ENCODE assay signal across 28 cellular contexts in genomic region chr3:54846085-54846484, GRCh38.
"Had no signal": no experiment of that assay in that cellular context is flagged by ENCODE, and none has a peak within 500 bp of the region (broad histone marks: within the 10 kb centered on the region; RNA-seq: fewer than 3 reads in every experiment).

No MANE protein-coding gene starts in this region.

- H3K9me3 Mint-ChIP-seq: activated CD4-positive, alpha-beta memory T cell treated with anti-CD3 and anti-CD28 coated beads for 36 hours; activated CD4-positive, alpha-beta T cell treated with anti-CD3 and anti-CD28 coated beads, Interleukin-2, amount 10 ng/mL, durations not matched to agents 24 days and 14 days; activated T-helper 1 cell treated with anti-CD3 and anti-CD28 coated beads, Interleukin-12 subunit alpha, Interleukin-12 subunit beta, Interleukin-2, Interleukin-4 antibody, amounts not matched to agents 30 ng/mL and 10 ng/mL and 1 ng/mL, durations not matched to agents 14 hours and 24 hours and 36 hours; nephron; stimulated activated naive CD8-positive, alpha-beta T cell treated with anti-CD3 and anti-CD28 coated beads, Interleukin-15, Interleukin-2, amounts not matched to agents 100 ng/mL and 50 ng/mL, for 24 hours had no signal

- H3K27ac ChIP-seq: brain microvascular endothelial cell, coronary artery, dorsolateral prefrontal cortex, left lung, neutrophil, thoracic aorta had no signal

- ATAC-seq: left lung; mucosa of descending colon; sciatic nerve; stimulated activated effector memory CD8-positive, alpha-beta T cell treated with anti-CD3 and anti-CD28 coated beads, Interleukin-12 subunit alpha, Interleukin-12 subunit beta, amount 100 ng/mL, for 72 hours had no signal

- H3K27ac Mint-ChIP-seq: activated CD4-positive, alpha-beta memory T cell treated with anti-CD3 and anti-CD28 coated beads for 36 hours; activated CD4-positive, alpha-beta T cell treated with anti-CD3 and anti-CD28 coated beads, Interleukin-2, amount 10 ng/mL, durations not matched to agents 24 days and 14 days; activated T-helper 1 cell treated with anti-CD3 and anti-CD28 coated beads, Interleukin-12 subunit alpha, Interleukin-12 subunit beta, Interleukin-2, Interleukin-4 antibody, amounts not matched to agents 30 ng/mL and 10 ng/mL and 1 ng/mL, durations not matched to agents 14 hours and 24 hours and 36 hours; progenitor cell of endocrine pancreas; stimulated activated effector memory CD8-positive, alpha-beta T cell treated with anti-CD3 and anti-CD28 coated beads, Interleukin-12 subunit alpha, Interleukin-12 subunit beta, amount 100 ng/mL, for 72 hours; stimulated activated naive CD8-positive, alpha-beta T cell treated with anti-CD3 and anti-CD28 coated beads, Interleukin-15, Interleukin-2, amounts not matched to agents 100 ng/mL and 50 ng/mL, for 24 hours had no signal

- H3K36me3 ChIP-seq: brain microvascular endothelial cell, left lung, neutrophil, thoracic aorta had no signal

- H3K4me3 ChIP-seq: coronary artery, dorsolateral prefrontal cortex, left lung, lung, mucosa of descending colon, thoracic aorta had no signal

- H3K4me1 ChIP-seq: left lung had no signal

- H3K36me3 Mint-ChIP-seq: activated CD4-positive, alpha-beta memory T cell treated with anti-CD3 and anti-CD28 coated beads for 36 hours; stimulated activated effector memory CD8-positive, alpha-beta T cell treated with anti-CD3 and anti-CD28 coated beads, Interleukin-12 subunit alpha, Interleukin-12 subunit beta, amount 100 ng/mL, for 72 hours had no signal

- H3K27me3 ChIP-seq: brain microvascular endothelial cell, dorsolateral prefrontal cortex, left lung, neutrophil had no signal

- H3K9me3 ChIP-seq: left lung, mucosa of descending colon, neutrophil, thoracic aorta had no signal

- H3K27me3 Mint-ChIP-seq: activated CD4-positive, alpha-beta T cell treated with anti-CD3 and anti-CD28 coated beads, Interleukin-2, amount 10 ng/mL, durations not matched to agents 24 days and 14 days had no signal

- H3K4me3 Mint-ChIP-seq: activated CD4-positive, alpha-beta memory T cell treated with anti-CD3 and anti-CD28 coated beads for 36 hours; activated CD4-positive, alpha-beta T cell treated with anti-CD3 and anti-CD28 coated beads, Interleukin-2, amount 10 ng/mL, durations not matched to agents 24 days and 14 days; activated T-helper 1 cell treated with anti-CD3 and anti-CD28 coated beads, Interleukin-12 subunit alpha, Interleukin-12 subunit beta, Interleukin-2, Interleukin-4 antibody, amounts not matched to agents 30 ng/mL and 10 ng/mL and 1 ng/mL, durations not matched to agents 14 hours and 24 hours and 36 hours; nephron; stimulated activated effector memory CD8-positive, alpha-beta T cell treated with anti-CD3 and anti-CD28 coated beads, Interleukin-12 subunit alpha, Interleukin-12 subunit beta, amount 100 ng/mL, for 72 hours; stimulated activated naive CD8-positive, alpha-beta T cell treated with anti-CD3 and anti-CD28 coated beads, Interleukin-15, Interleukin-2, amounts not matched to agents 100 ng/mL and 50 ng/mL, for 24 hours had no signal

- DNase-seq: activated CD4-positive, alpha-beta memory T cell treated with anti-CD3 and anti-CD28 coated beads for 36 hours; activated CD4-positive, alpha-beta T cell treated with anti-CD3 and anti-CD28 coated beads, Interleukin-2, amount 10 ng/mL, durations not matched to agents 24 days and 14 days; activated CD4-positive, CD25-positive, alpha-beta regulatory T cell treated with anti-CD3 and anti-CD28 coated beads, Interleukin-2, amount 50 U/mL, for 72 hours; activated CD8-positive, alpha-beta memory T cell treated with anti-CD3 and anti-CD28 coated beads, Interleukin-2, amount 50 U/mL, for 4 hours; activated gamma-delta T cell; activated naive CD4-positive, alpha-beta T cell treated with anti-CD3 and anti-CD28 coated beads, Interleukin-2, amount 50 U/mL, for 16 hours; activated T-cell treated with anti-CD3 and anti-CD28 coated beads, Interleukin-2, amount 50 U/mL, for 1 hour; amniotic stem cell; brain microvascular endothelial cell; dorsolateral prefrontal cortex; effector memory CD4-positive, alpha-beta T cell; glutamatergic neuron; left lung; mucosa of descending colon; retina; small intestine; stimulated activated CD4-positive, alpha-beta T cell treated with anti-CD3 and anti-CD28 coated beads, Interleukin-4, amount 100 ng/mL, for 24 hours; trophoblast cell had no signal

- H3K4me1 Mint-ChIP-seq: activated CD4-positive, alpha-beta T cell treated with anti-CD3 and anti-CD28 coated beads, Interleukin-2, amount 10 ng/mL, durations not matched to agents 24 days and 14 days; stimulated activated effector memory CD8-positive, alpha-beta T cell treated with anti-CD3 and anti-CD28 coated beads, Interleukin-12 subunit alpha, Interleukin-12 subunit beta, amount 100 ng/mL, for 72 hours had no signal
